ENCODE assay signal across 1 cellular context in genomic region chr17:41100081-41100480, GRCh38.
TF ChIP-seq lines count a peak whose summit lies in the region.

No MANE protein-coding gene starts in this region.

TF ChIP-seq in endothelial cell of umbilical vein, 7 proteins besides CTCF, POLR2A, EP300 and RAD21:
- TF ChIP-seq MYC (IDR thresholded peaks at IDR 0.05; ENCODE audit: low read depth, low read length) = no peak
- TF ChIP-seq MAX (IDR thresholded peaks at IDR 0.05; ENCODE audit: insufficient read depth, insufficient read length) = no peak
- TF ChIP-seq GATA2 (IDR thresholded peaks at IDR 0.05; ENCODE audit: insufficient read depth, insufficient read length, low read depth, low read length) = no peak
- no peak for TF ChIP-seq EZH2 (IDR thresholded peaks at IDR 0.05; ENCODE audit: borderline replicate concordance, low read depth, low read length, severe bottlenecking)
- no peak for TF ChIP-seq FOS (IDR thresholded peaks at IDR 0.05; ENCODE audit: borderline replicate concordance, insufficient read depth, low read length)
- no peak for TF ChIP-seq JUN (IDR thresholded peaks at IDR 0.05; ENCODE audit: borderline replicate concordance, insufficient read depth, insufficient read length, low read depth)
- no peak for TF ChIP-seq POLR2AphosphoS5 (IDR thresholded peaks at IDR 0.05; ENCODE audit: insufficient read depth, low read depth, low read length)
